ENCODE assay signal across 15 cellular contexts in genomic region chr12:54970741-54971140, GRCh38. TPM values are rescaled to one million over a fixed set of nuclear protein-coding genes. Genes with fewer than 3 reads are reported as not detected.
"Had no signal": no experiment of that assay in that cellular context is flagged by ENCODE, and none has a peak within 500 bp of the region (broad histone marks: within the 10 kb centered on the region; RNA-seq: fewer than 3 reads in every experiment).

No MANE protein-coding gene starts in this region.

- H3K27me3 ChIP-seq: brain microvascular endothelial cell, neural progenitor cell, sigmoid colon, SJCRH30, spleen had no signal

- H3K36me3 ChIP-seq: brain microvascular endothelial cell, neural progenitor cell, sigmoid colon, SJCRH30 had no signal

- H3K4me1 ChIP-seq: psoas muscle, sigmoid colon, SJCRH30 had no signal

- H3K27ac ChIP-seq: brain microvascular endothelial cell, heart right ventricle, neural progenitor cell, psoas muscle, sigmoid colon, SJCRH30, spleen had no signal

- H3K9me3 Mint-ChIP-seq: activated naive CD4-positive, alpha-beta T cell treated with anti-CD3 and anti-CD28 coated beads, Interleukin-2, amount 10 ng/mL, durations not matched to agents 7 days and 5 days; activated T-cell treated with anti-CD3 and anti-CD28 coated beads, Interleukin-2, amount 50 U/mL, for 72 hours; neural progenitor cell had no signal

- H3K9me3 ChIP-seq: heart right ventricle, psoas muscle, sigmoid colon, SJCRH30, spleen had no signal

- H3K27ac Mint-ChIP-seq: activated naive CD4-positive, alpha-beta T cell treated with anti-CD3 and anti-CD28 coated beads, Interleukin-2, amount 10 ng/mL, durations not matched to agents 7 days and 5 days; activated T-cell treated with anti-CD3 and anti-CD28 coated beads, Interleukin-2, amount 50 U/mL, for 72 hours; neural progenitor cell had no signal

- H3K4me3 Mint-ChIP-seq: activated naive CD4-positive, alpha-beta T cell treated with anti-CD3 and anti-CD28 coated beads, Interleukin-2, amount 10 ng/mL, durations not matched to agents 7 days and 5 days; activated T-cell treated with anti-CD3 and anti-CD28 coated beads, Interleukin-2, amount 50 U/mL, for 72 hours; neural progenitor cell had no signal

- ATAC-seq: activated T-cell treated with anti-CD3 and anti-CD28 coated beads, Interleukin-2, amount 50 U/mL, for 72 hours; heart right ventricle; psoas muscle had no signal

- H3K36me3 Mint-ChIP-seq: neural progenitor cell had no signal

- H3K27me3 Mint-ChIP-seq: activated naive CD4-positive, alpha-beta T cell treated with anti-CD3 and anti-CD28 coated beads, Interleukin-2, amount 10 ng/mL, durations not matched to agents 7 days and 5 days had no signal

- H3K4me3 ChIP-seq: heart right ventricle, neural progenitor cell, psoas muscle, sigmoid colon, SJCRH30, spleen had no signal

- DNase-seq: activated CD4-positive, alpha-beta T cell treated with anti-CD3 and anti-CD28 coated beads, Interleukin-2, amount 50 U/mL, for 4 hours; activated naive CD4-positive, alpha-beta T cell treated with anti-CD3 and anti-CD28 coated beads, Interleukin-2, amount 10 ng/mL, durations not matched to agents 7 days and 5 days; activated T-cell treated with anti-CD3 and anti-CD28 coated beads, Interleukin-2, amount 50 U/mL, for 72 hours; brain microvascular endothelial cell; heart right ventricle; psoas muscle; sigmoid colon; SJCRH30; spleen had no signal

RNA-seq across cellular contexts. Expression of gene TESPA1, which starts 13.8 kb away (rescaled TPM):
- total RNA-seq: epithelial cell of proximal tubule, frontal cortex, osteocyte, SJCRH30 had no signal

RNA-seq across cellular contexts. Expression of gene NEUROD4, which starts 49.0 kb away (rescaled TPM):
- total RNA-seq: activated T-cell treated with anti-CD3 and anti-CD28 coated beads, Interleukin-2, amount 50 U/mL, for 72 hours; epithelial cell of proximal tubule; heart right ventricle; lower leg skin; osteocyte; psoas muscle; sigmoid colon; SJCRH30; spleen; ureter had no signal
- polyA plus RNA-seq: heart right ventricle, psoas muscle, sigmoid colon, spleen had no signal
